Comparison of ENCODE assay signal across 1 cellular context in the genomic region with DNA sequence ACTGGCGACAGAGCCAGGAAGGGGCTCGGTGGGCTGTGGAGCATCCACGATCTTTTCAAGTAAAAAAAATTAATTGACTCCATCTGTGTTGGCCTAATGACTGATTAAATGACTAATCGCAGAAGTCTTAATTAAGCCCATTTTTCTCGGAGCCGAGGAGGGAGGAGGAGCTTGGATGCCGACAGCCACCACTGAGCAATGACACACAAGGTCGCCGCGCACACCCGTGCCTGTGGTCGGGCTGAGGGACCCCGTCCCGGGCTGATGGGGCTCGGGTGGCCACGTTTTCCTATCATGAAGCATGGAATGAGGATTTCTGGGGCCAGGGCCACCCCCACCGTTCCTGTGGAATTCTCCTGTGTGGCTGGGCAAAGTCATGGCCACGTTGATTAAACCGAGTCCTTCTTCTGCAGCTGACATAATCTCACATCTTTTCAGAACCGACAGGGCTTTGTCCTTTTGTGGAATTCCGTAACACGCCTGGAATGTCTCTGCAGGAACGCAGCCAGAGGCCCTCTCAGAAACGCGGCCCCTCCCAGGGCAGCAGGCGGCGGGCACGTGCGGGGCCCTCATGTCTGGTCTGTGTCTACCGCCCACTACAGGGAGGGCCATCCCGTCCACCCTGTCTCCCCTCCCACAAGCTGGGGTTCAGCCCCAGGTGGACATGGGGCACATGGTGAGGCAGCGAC.
TF ChIP-seq lines count a peak whose summit lies in the region.

No MANE protein-coding gene starts in this region.

TF ChIP-seq in GM23338, 12 proteins besides CTCF, POLR2A, EP300 and RAD21 (continued from another document):
- TF ChIP-seq, protein P1, sequence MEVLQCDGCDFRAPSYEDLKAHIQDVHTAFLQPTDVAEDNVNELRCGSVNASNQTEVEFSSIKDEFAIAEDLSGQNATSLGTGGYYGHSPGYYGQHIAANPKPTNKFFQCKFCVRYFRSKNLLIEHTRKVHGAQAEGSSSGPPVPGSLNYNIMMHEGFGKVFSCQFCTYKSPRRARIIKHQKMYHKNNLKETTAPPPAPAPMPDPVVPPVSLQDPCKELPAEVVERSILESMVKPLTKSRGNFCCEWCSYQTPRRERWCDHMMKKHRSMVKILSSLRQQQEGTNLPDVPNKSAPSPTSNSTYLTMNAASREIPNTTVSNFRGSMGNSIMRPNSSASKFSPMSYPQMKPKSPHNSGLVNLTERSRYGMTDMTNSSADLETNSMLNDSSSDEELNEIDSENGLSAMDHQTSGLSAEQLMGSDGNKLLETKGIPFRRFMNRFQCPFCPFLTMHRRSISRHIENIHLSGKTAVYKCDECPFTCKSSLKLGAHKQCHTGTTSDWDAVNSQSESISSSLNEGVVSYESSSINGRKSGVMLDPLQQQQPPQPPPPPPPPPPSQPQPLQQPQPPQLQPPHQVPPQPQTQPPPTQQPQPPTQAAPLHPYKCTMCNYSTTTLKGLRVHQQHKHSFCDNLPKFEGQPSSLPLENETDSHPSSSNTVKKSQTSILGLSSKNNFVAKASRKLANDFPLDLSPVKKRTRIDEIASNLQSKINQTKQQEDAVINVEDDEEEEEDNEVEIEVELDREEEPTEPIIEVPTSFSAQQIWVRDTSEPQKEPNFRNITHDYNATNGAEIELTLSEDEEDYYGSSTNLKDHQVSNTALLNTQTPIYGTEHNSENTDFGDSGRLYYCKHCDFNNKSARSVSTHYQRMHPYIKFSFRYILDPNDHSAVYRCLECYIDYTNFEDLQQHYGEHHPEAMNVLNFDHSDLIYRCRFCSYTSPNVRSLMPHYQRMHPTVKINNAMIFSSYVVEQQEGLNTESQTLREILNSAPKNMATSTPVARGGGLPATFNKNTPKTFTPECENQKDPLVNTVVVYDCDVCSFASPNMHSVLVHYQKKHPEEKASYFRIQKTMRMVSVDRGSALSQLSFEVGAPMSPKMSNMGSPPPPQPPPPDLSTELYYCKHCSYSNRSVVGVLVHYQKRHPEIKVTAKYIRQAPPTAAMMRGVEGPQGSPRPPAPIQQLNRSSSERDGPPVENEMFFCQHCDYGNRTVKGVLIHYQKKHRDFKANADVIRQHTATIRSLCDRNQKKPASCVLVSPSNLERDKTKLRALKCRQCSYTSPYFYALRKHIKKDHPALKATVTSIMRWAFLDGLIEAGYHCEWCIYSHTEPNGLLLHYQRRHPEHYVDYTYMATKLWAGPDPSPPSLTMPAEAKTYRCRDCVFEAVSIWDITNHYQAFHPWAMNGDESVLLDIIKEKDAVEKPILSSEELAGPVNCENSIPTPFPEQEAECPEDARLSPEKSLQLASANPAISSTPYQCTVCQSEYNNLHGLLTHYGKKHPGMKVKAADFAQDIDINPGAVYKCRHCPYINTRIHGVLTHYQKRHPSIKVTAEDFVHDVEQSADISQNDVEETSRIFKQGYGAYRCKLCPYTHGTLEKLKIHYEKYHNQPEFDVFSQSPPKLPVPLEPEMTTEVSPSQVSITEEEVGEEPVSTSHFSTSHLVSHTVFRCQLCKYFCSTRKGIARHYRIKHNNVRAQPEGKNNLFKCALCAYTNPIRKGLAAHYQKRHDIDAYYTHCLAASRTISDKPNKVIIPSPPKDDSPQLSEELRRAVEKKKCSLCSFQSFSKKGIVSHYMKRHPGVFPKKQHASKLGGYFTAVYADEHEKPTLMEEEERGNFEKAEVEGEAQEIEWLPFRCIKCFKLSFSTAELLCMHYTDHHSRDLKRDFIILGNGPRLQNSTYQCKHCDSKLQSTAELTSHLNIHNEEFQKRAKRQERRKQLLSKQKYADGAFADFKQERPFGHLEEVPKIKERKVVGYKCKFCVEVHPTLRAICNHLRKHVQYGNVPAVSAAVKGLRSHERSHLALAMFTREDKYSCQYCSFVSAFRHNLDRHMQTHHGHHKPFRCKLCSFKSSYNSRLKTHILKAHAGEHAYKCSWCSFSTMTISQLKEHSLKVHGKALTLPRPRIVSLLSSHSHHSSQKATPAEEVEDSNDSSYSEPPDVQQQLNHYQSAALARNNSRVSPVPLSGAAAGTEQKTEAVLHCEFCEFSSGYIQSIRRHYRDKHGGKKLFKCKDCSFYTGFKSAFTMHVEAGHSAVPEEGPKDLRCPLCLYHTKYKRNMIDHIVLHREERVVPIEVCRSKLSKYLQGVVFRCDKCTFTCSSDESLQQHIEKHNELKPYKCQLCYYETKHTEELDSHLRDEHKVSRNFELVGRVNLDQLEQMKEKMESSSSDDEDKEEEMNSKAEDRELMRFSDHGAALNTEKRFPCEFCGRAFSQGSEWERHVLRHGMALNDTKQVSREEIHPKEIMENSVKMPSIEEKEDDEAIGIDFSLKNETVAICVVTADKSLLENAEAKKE (CRISPR knock-in tag; IDR thresholded peaks at IDR 0.05): no peak
- no peak for TF ChIP-seq ZNF331 (CRISPR knock-in tag; IDR thresholded peaks at IDR 0.05; ENCODE audit: low read depth)
